8 cellular contexts compared by ENCODE assay signal in genomic region chr7:82442492-82443043, GRCh38. TPM values are rescaled to one million over a fixed set of nuclear protein-coding genes. Genes with fewer than 3 reads are reported as not detected.
DNase-seq lines count a peak whose midpoint lies in the region; ATAC-seq, FAIRE-seq and TF ChIP-seq lines count a peak whose summit lies in the region.

No MANE protein-coding gene starts in this region.

- no peaks in the 10 kb centered on the region for H3K36me3 Mint-ChIP-seq in activated CD8-positive, alpha-beta T cell treated with anti-CD3 and anti-CD28 coated beads for 36 hours (ENCODE audit: low read depth)
- H3K36me3 Mint-ChIP-seq in activated CD8-positive, alpha-beta T cell treated with anti-CD3 and anti-CD28 coated beads, Interleukin-2, amount 10 ng/mL, durations not matched to agents 7 days and 5 days (ENCODE audit: low read depth): no peaks in the 10 kb centered on the region

- no peak for TF ChIP-seq CTCF in activated CD8-positive, alpha-beta T cell treated with anti-CD3 and anti-CD28 coated beads for 36 hours (IDR thresholded peaks at IDR 0.05)
- TF ChIP-seq CTCF in pancreas (IDR thresholded peaks at IDR 0.05): no peak

- POLR2A ChIA-PET in activated CD8-positive, alpha-beta T cell treated with anti-CD3 and anti-CD28 coated beads for 36 hours (lab: Charles Lee): no interaction called here
- POLR2A ChIA-PET in activated CD8-positive, alpha-beta T cell treated with anti-CD3 and anti-CD28 coated beads, Interleukin-2, amount 10 ng/mL, durations not matched to agents 7 days and 5 days (lab: Charles Lee): no interaction called here

- peak overlapping the region in 1 of 4 donors; percentile 65 for H3K27ac ChIP-seq in pancreas

- H3K4me3 ChIP-seq in NT2/D1 (ENCODE audit: insufficient read length, low read depth): peak overlapping the region; percentile 79
- H3K4me3 ChIP-seq in pancreas: peak overlapping the region; percentile 27 to 62 (median 48)

- no peaks in the 10 kb centered on the region for H3K9me3 ChIP-seq in NT2/D1 (ENCODE audit: insufficient read depth, low read length)
- no peaks in the 10 kb centered on the region for H3K9me3 ChIP-seq in pancreas

- intact Hi-C loops in activated CD8-positive, alpha-beta T cell treated with anti-CD3 and anti-CD28 coated beads for 36 hours (cut with micrococcal nuclease): no loop called here
- intact Hi-C loops in pancreas (cut with DNase I): no loop called here

- FAIRE-seq in pancreas (lab: Jason Lieb, UNC): no peak

- H3K27me3 ChIP-seq in NT2/D1 (ENCODE audit: insufficient read depth, insufficient read length): no peaks in the 10 kb centered on the region
- peaks cover 0 to 34% (median 12%) of the 10 kb centered on the region in 4 donors for H3K27me3 ChIP-seq in pancreas

- peak overlapping the region; percentile 36 for H3K4me3 Mint-ChIP-seq in activated CD8-positive, alpha-beta T cell treated with anti-CD3 and anti-CD28 coated beads for 36 hours
- no peak overlapping the region for H3K4me3 Mint-ChIP-seq in activated CD8-positive, alpha-beta T cell treated with anti-CD3 and anti-CD28 coated beads, Interleukin-2, amount 10 ng/mL, durations not matched to agents 7 days and 5 days

- no peak for ATAC-seq in activated CD8-positive, alpha-beta T cell treated with anti-CD3 and anti-CD28 coated beads for 36 hours
- ATAC-seq in activated CD8-positive, alpha-beta T cell treated with anti-CD3 and anti-CD28 coated beads, Interleukin-2, amount 10 ng/mL, durations not matched to agents 7 days and 5 days: no peak
- no peak for ATAC-seq in pancreas
- no peak for ATAC-seq in GM19035 (IDR thresholded peaks at IDR 0.05; ENCODE audit: unreplicated experiment)
- no peak for ATAC-seq in HG03571 (IDR thresholded peaks at IDR 0.05; ENCODE audit: unreplicated experiment)

- CTCF ChIA-PET in activated CD8-positive, alpha-beta T cell treated with anti-CD3 and anti-CD28 coated beads for 36 hours (lab: Charles Lee): interaction anchor here (1.1 kb wide), 1 partner anchor 163 kb away, joined by 3 read pairs; no protein-coding TSS in a partner anchor
- CTCF ChIA-PET in activated CD8-positive, alpha-beta T cell treated with anti-CD3 and anti-CD28 coated beads, Interleukin-2, amount 10 ng/mL, durations not matched to agents 7 days and 5 days (lab: Charles Lee): no interaction called here

- no peaks in the 10 kb centered on the region for H3K36me3 ChIP-seq in NT2/D1 (ENCODE audit: insufficient read depth, insufficient read length, low read length)
- H3K36me3 ChIP-seq in pancreas: no peaks in the 10 kb centered on the region

- H3K4me1 ChIP-seq in NT2/D1 (ENCODE audit: insufficient read depth, insufficient read length): no peaks in the 10 kb centered on the region
- no peaks in the 10 kb centered on the region for H3K4me1 ChIP-seq in pancreas

- H3K27ac Mint-ChIP-seq in activated CD8-positive, alpha-beta T cell treated with anti-CD3 and anti-CD28 coated beads for 36 hours: no peak overlapping the region
- H3K27ac Mint-ChIP-seq in activated CD8-positive, alpha-beta T cell treated with anti-CD3 and anti-CD28 coated beads, Interleukin-2, amount 10 ng/mL, durations not matched to agents 7 days and 5 days: no peak overlapping the region

- peaks cover 39% of the 10 kb centered on the region for H3K27me3 Mint-ChIP-seq in activated CD8-positive, alpha-beta T cell treated with anti-CD3 and anti-CD28 coated beads for 36 hours
- H3K27me3 Mint-ChIP-seq in activated CD8-positive, alpha-beta T cell treated with anti-CD3 and anti-CD28 coated beads, Interleukin-2, amount 10 ng/mL, durations not matched to agents 7 days and 5 days (ENCODE audit: low read depth): peaks cover 40% of the 10 kb centered on the region

- H3K4me1 Mint-ChIP-seq in activated CD8-positive, alpha-beta T cell treated with anti-CD3 and anti-CD28 coated beads for 36 hours (ENCODE audit: low read depth): peaks cover 3% of the 10 kb centered on the region
- H3K4me1 Mint-ChIP-seq in activated CD8-positive, alpha-beta T cell treated with anti-CD3 and anti-CD28 coated beads, Interleukin-2, amount 10 ng/mL, durations not matched to agents 7 days and 5 days (ENCODE audit: low read depth): peaks cover 4% of the 10 kb centered on the region

- DNase-seq in activated CD8-positive, alpha-beta T cell treated with anti-CD3 and anti-CD28 coated beads for 36 hours: peak; percentile 4
- DNase-seq in activated CD8-positive, alpha-beta T cell treated with anti-CD3 and anti-CD28 coated beads, Interleukin-2, amount 10 ng/mL, durations not matched to agents 7 days and 5 days: no peak
- DNase-seq in NT2/D1 (ENCODE audit: low read depth, low spot score) (no peak), fibroblast of peridontal ligament (ENCODE audit: extremely low read depth) (peak; percentile 18), pancreas (no peak), germinal center (ENCODE audit: low spot score) (no peak)

- no peaks in the 10 kb centered on the region for H3K9me3 Mint-ChIP-seq in activated CD8-positive, alpha-beta T cell treated with anti-CD3 and anti-CD28 coated beads for 36 hours
- H3K9me3 Mint-ChIP-seq in activated CD8-positive, alpha-beta T cell treated with anti-CD3 and anti-CD28 coated beads, Interleukin-2, amount 10 ng/mL, durations not matched to agents 7 days and 5 days (ENCODE audit: insufficient read depth): no peaks in the 10 kb centered on the region

- WGBS in pancreas, 2 donors: 5 to 7% methylated on average over 22 of the region's 22 CpGs

- H3K9ac ChIP-seq in NT2/D1 (ENCODE audit: insufficient read length, low read depth): peak overlapping the region; percentile 83

RNA-seq across cellular contexts. Expression of gene CACNA2D1, which starts 1.0 kb away (rescaled TPM):
- total RNA-seq in activated CD8-positive, alpha-beta T cell treated with anti-CD3 and anti-CD28 coated beads for 36 hours: not detected
- not detected for total RNA-seq in activated CD8-positive, alpha-beta T cell treated with anti-CD3 and anti-CD28 coated beads, Interleukin-2, amount 10 ng/mL, durations not matched to agents 7 days and 5 days
- total RNA-seq in pancreas: 1 to 10 TPM in 5 of 6 donors, under 1 TPM in 1; 0.79 to 5.0 (median 2.1) TPM
- 1 to 10 TPM in 1 of 2 donors, under 1 TPM in 1; 0.80 to 4.0 TPM for polyA plus RNA-seq in pancreas

Comparison
In these comparisons a context has a peak if more than half of its experiments do, and no peak if none do; other contexts are left out.
1. DNase-seq: peak in activated CD8-positive, alpha-beta T cell treated with anti-CD3 and anti-CD28 coated beads for 36 hours (single experiment) and fibroblast of peridontal ligament (single experiment); none in activated CD8-positive, alpha-beta T cell treated with anti-CD3 and anti-CD28 coated beads, Interleukin-2, amount 10 ng/mL, durations not matched to agents 7 days and 5 days (single experiment), NT2/D1 (single experiment), pancreas (0 of 6) and germinal center (single experiment).